9 cellular contexts compared by ENCODE assay signal in the genomic region with DNA sequence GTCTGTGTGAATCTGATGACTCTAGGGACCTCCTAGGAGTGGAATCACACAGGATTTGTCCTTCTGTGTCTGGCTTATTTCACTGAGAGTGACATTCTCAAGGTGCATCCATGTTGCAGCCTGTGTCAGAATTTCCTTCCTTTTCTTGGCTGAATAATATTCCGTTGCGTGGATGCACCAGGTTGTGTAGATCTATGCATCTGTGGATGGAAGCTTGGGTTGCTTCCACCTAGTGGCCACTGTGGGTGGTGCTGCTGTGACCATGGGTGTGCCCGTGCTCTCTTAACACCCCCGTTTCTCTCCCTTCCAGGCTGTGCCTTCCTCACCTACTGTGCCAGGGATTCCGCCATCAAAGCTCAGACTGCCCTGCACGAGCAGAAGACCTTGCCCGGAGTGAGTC. TPM values are rescaled to one million over a fixed set of nuclear protein-coding genes. Genes with fewer than 3 reads are reported as not detected.
DNase-seq lines count a peak whose midpoint lies in the region; ATAC-seq and TF ChIP-seq lines count a peak whose summit lies in the region.
"Had no signal": no experiment of that assay in that cellular context is flagged by ENCODE, and none has a peak within 500 bp of the region (broad histone marks: within the 10 kb centered on the region; RNA-seq: fewer than 3 reads in every experiment).

No MANE protein-coding gene starts in this region.

- H3K4me3 Mint-ChIP-seq in activated CD8-positive, alpha-beta T cell treated with anti-CD3 and anti-CD28 coated beads for 36 hours, result no peak overlapping the region
- H3K4me3 Mint-ChIP-seq: activated naive CD4-positive, alpha-beta T cell treated with anti-CD3 and anti-CD28 coated beads, Interleukin-2, amount 50 U/mL, for 24 hours had no signal

- H3K27ac Mint-ChIP-seq in activated CD8-positive, alpha-beta T cell treated with anti-CD3 and anti-CD28 coated beads for 36 hours, result no peak overlapping the region
- H3K27ac Mint-ChIP-seq: activated naive CD4-positive, alpha-beta T cell treated with anti-CD3 and anti-CD28 coated beads, Interleukin-2, amount 50 U/mL, for 24 hours had no signal

- intact Hi-C loops in activated CD8-positive, alpha-beta T cell treated with anti-CD3 and anti-CD28 coated beads for 36 hours (cut with micrococcal nuclease), result no loop called here

- DNase-seq in AG04449 (ENCODE audit: low read depth, low spot score) (no peak), HFF-Myc (ENCODE audit: extremely low read depth, low read depth) (no peak), fibroblast of the aortic adventitia (ENCODE audit: low read depth) (peak; percentile 15)
- peak; percentile 67 for DNase-seq in activated CD8-positive, alpha-beta T cell treated with anti-CD3 and anti-CD28 coated beads for 36 hours
- peak; percentile 28 for DNase-seq in stimulated activated CD8-positive, alpha-beta memory T cell treated with anti-CD3 and anti-CD28 coated beads, Interleukin-4, amount 100 ng/mL, for 24 hours (ENCODE audit: low read depth)

- no peaks in the 10 kb centered on the region for H3K4me1 Mint-ChIP-seq in activated CD8-positive, alpha-beta T cell treated with anti-CD3 and anti-CD28 coated beads for 36 hours (ENCODE audit: low read depth)
- H3K4me1 Mint-ChIP-seq: activated naive CD4-positive, alpha-beta T cell treated with anti-CD3 and anti-CD28 coated beads, Interleukin-2, amount 50 U/mL, for 24 hours had no signal

- peaks cover 8% of the 10 kb centered on the region for H3K27me3 Mint-ChIP-seq in activated CD8-positive, alpha-beta T cell treated with anti-CD3 and anti-CD28 coated beads for 36 hours

- CTCF ChIA-PET in AG04449 (lab: Yijun Ruan, JAX), result interaction anchor here (1.0 to 1.3 kb wide), 2 partner anchors 22 to 54 kb away, joined by 3 read pairs; no protein-coding TSS in a partner anchor
- CTCF ChIA-PET in activated CD8-positive, alpha-beta T cell treated with anti-CD3 and anti-CD28 coated beads for 36 hours (lab: Charles Lee), result interaction anchor here (0.7 to 1.5 kb wide), 4 partner anchors 23 to 300 kb away, joined by 3 to 5 read pairs (median 4); no protein-coding TSS in a partner anchor

- POLR2A ChIA-PET in AG04449 (lab: Yijun Ruan, JAX), result no interaction called here
- POLR2A ChIA-PET in activated CD8-positive, alpha-beta T cell treated with anti-CD3 and anti-CD28 coated beads for 36 hours (lab: Charles Lee), result no interaction called here

- ATAC-seq in activated CD8-positive, alpha-beta T cell treated with anti-CD3 and anti-CD28 coated beads for 36 hours, result peak; percentile 83
- no peak for ATAC-seq in GM19035 (IDR thresholded peaks at IDR 0.05; ENCODE audit: unreplicated experiment)
- ATAC-seq in GM19452 (IDR thresholded peaks at IDR 0.05; ENCODE audit: unreplicated experiment), result no peak
- no peak for ATAC-seq in HG02973 (IDR thresholded peaks at IDR 0.05; ENCODE audit: unreplicated experiment)

- H3K9me3 Mint-ChIP-seq in activated CD8-positive, alpha-beta T cell treated with anti-CD3 and anti-CD28 coated beads for 36 hours, result peaks cover 15% of the 10 kb centered on the region
- H3K9me3 Mint-ChIP-seq: activated naive CD4-positive, alpha-beta T cell treated with anti-CD3 and anti-CD28 coated beads, Interleukin-2, amount 50 U/mL, for 24 hours had no signal

- TF ChIP-seq CTCF in AG04449 (IDR thresholded peaks at IDR 0.05; ENCODE audit: insufficient read depth, low read length, missing control alignments) (peak; percentile 16), HFF-Myc (IDR thresholded peaks at IDR 0.05; ENCODE audit: low read depth, low read length, missing control alignments) (peak; percentile 64), fibroblast of the aortic adventitia (IDR thresholded peaks at IDR 0.05; ENCODE audit: insufficient read depth, low read length) (peak; percentile 65)
- peak; percentile 71 for TF ChIP-seq CTCF in activated CD8-positive, alpha-beta T cell treated with anti-CD3 and anti-CD28 coated beads for 36 hours (IDR thresholded peaks at IDR 0.05)

- H3K36me3 Mint-ChIP-seq in activated CD8-positive, alpha-beta T cell treated with anti-CD3 and anti-CD28 coated beads for 36 hours (ENCODE audit: low read depth), result no peaks in the 10 kb centered on the region
- H3K36me3 Mint-ChIP-seq: activated naive CD4-positive, alpha-beta T cell treated with anti-CD3 and anti-CD28 coated beads, Interleukin-2, amount 50 U/mL, for 24 hours had no signal

- H3K4me3 ChIP-seq in AG04449 (ENCODE audit: low read depth, low read length) (no peak overlapping the region), HFF-Myc (replicated peaks; ENCODE audit: low read depth, low read length) (no peak overlapping the region), fibroblast of the aortic adventitia (ENCODE audit: low read depth, low read length) (no peak overlapping the region)

RNA-seq across cellular contexts. Expression of a gene that starts 26.2 kb away (rescaled TPM):
- total RNA-seq in activated CD8-positive, alpha-beta T cell treated with anti-CD3 and anti-CD28 coated beads for 36 hours, result under 1 TPM; 0.20 to 0.56 TPM
- total RNA-seq in fibroblast of the aortic adventitia (ENCODE audit: low replicate concordance), result not detected in 2 replicates

Comparison
In these comparisons a context has a peak if more than half of its experiments do, and no peak if none do; other contexts are left out.
1. DNase-seq: peak in activated CD8-positive, alpha-beta T cell treated with anti-CD3 and anti-CD28 coated beads for 36 hours (single experiment), fibroblast of the aortic adventitia (single experiment) and stimulated activated CD8-positive, alpha-beta memory T cell treated with anti-CD3 and anti-CD28 coated beads, Interleukin-4, amount 100 ng/mL, for 24 hours (single experiment); none in AG04449 (single experiment) and HFF-Myc (single experiment).
2. CTCF ChIP-seq: peak in every context shown above with its lines; median percentile 71 in activated CD8-positive, alpha-beta T cell treated with anti-CD3 and anti-CD28 coated beads for 36 hours; 65 in fibroblast of the aortic adventitia; 64 in HFF-Myc; 16 in AG04449.